ENCODE assay signal across 11 cellular contexts in the genomic region with DNA sequence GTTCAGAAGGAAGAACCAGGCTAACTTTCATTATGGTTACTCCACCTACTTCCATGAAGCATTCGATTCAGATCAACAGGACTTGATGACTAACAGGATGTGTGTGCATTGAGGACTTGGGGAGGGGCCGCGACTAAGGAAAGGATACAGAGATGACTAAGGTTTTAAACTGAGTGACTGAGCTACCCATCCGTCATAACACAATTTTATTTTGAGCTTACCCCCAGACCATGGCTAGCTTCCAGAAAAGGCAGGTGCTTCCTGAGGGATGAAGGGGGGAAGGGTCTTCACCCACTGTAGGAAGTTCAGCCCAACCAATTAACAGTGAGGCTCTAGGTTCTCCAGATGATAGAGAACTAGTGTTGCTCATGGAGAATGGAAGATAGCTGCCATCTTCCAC. TPM values are rescaled to one million over a fixed set of nuclear protein-coding genes. Genes with fewer than 3 reads are reported as not detected.
DNase-seq lines count a peak whose midpoint lies in the region; ATAC-seq and TF ChIP-seq lines count a peak whose summit lies in the region.
"Had no signal": no experiment of that assay in that cellular context is flagged by ENCODE, and none has a peak within 500 bp of the region (broad histone marks: within the 10 kb centered on the region; RNA-seq: fewer than 3 reads in every experiment).

No MANE protein-coding gene starts in this region.

- DNase-seq in AG08396 (ENCODE audit: low spot score) (peak; percentile 35), PC-3 (peak; percentile 82), mesenchymal stem cell (peak; percentile 11), WTC11 (ENCODE audit: low spot score) (no peak), NCI-H2227 (lab: John Stamatoyannopoulos, UW; ENCODE audit: unreplicated experiment) (no peak)
- DNase-seq in activated effector memory CD4-positive, alpha-beta T cell treated with anti-CD3 and anti-CD28 coated beads, Interleukin-2, amount 50 U/mL, for 16 hours = peak; percentile 83
- DNase-seq: DMS153, endodermal cell, PC-9 had no signal

- peaks cover 58% of the 10 kb centered on the region for H3K27me3 Mint-ChIP-seq in WTC11 (ENCODE audit: low read depth)

- H3K4me1 Mint-ChIP-seq in WTC11 = no peaks in the 10 kb centered on the region
- H3K4me1 Mint-ChIP-seq: endodermal cell had no signal

- H3K4ac ChIP-seq in mesenchymal stem cell (ENCODE audit: low read depth in 1 of 2, low read length in 2 of 2) = no peak overlapping the region

- H4K91ac ChIP-seq in mesenchymal stem cell (ENCODE audit: low read length) = no peak overlapping the region

- CTCF ChIA-PET in PC-3 (lab: Charles Lee) = no interaction called here
- CTCF ChIA-PET in WTC11 (lab: Charles Lee) = no interaction called here

- no peak overlapping the region for H3K18ac ChIP-seq in mesenchymal stem cell (ENCODE audit: low read depth in 1 of 2, low read length in 2 of 2)

- H3K4me3 ChIP-seq in PC-3 (ENCODE audit: low read length) = peak overlapping the region; percentile 23; the same call in 1 of the 2 replicates
- H3K4me3 ChIP-seq in mesenchymal stem cell (ENCODE audit: insufficient read depth in 1 of 2, low read depth in 1 of 2, low read length in 2 of 2) = no peak overlapping the region
- H3K4me3 ChIP-seq: PC-9 had no signal

- H3K27ac ChIP-seq in PC-3 (ENCODE audit: low read length) (peak overlapping the region; percentile 92), mesenchymal stem cell (ENCODE audit: low read length, poor library complexity, severe bottlenecking) (no peak overlapping the region)
- H3K27ac ChIP-seq: PC-9 had no signal

- POLR2A ChIA-PET in PC-3 (lab: Charles Lee; ENCODE audit: unreplicated experiment) = no interaction called here
- POLR2A ChIA-PET in WTC11 (lab: Charles Lee) = no interaction called here

- intact Hi-C loops in PC-3 (cut with micrococcal nuclease) = no loop called here

- TF ChIP-seq CTCF in PC-3 (conservative IDR thresholded peaks at IDR 0.05; ENCODE audit: low read depth, low read length) = no peak
- no peak for TF ChIP-seq CTCF in WTC11 (IDR thresholded peaks at IDR 0.05)

- 0 out of 2 replicates have a peak, but pooled peaks cover 7% of the 10 kb centered on the region for H3K9me3 Mint-ChIP-seq in WTC11
- H3K9me3 Mint-ChIP-seq: endodermal cell had no signal

- no peak overlapping the region for H2BK5ac ChIP-seq in mesenchymal stem cell (ENCODE audit: low read depth, low read length, poor library complexity, severe bottlenecking)

- no TSS peak for BruUV-seq in PC-3 (replicated peaks; lab: Mats Ljungman, UMichigan)

- H2BK120ac ChIP-seq in mesenchymal stem cell (ENCODE audit: low read depth, low read length) = no peak overlapping the region

- H3K36me3 Mint-ChIP-seq in WTC11 = no peaks in the 10 kb centered on the region

- H3K79me1 ChIP-seq in mesenchymal stem cell (replicated peaks; ENCODE audit: low read length, poor library complexity, severe bottlenecking) = no peaks in the 10 kb centered on the region

- H3K4me3 Mint-ChIP-seq in WTC11 = no peak overlapping the region
- H3K4me3 Mint-ChIP-seq: endodermal cell had no signal

- H4K20me1 ChIP-seq in PC-3 (ENCODE audit: low read length) = no peaks in the 10 kb centered on the region

- peak overlapping the region; percentile 75 for H3K4me2 ChIP-seq in PC-3 (ENCODE audit: low read length)
- no peak overlapping the region for H3K4me2 ChIP-seq in mesenchymal stem cell (ENCODE audit: low read length, poor library complexity, severe bottlenecking)
- H3K4me2 ChIP-seq: PC-9 had no signal

- H3K9me3 ChIP-seq in PC-3 (ENCODE audit: low read length) = no peaks in the 10 kb centered on the region
- no peaks in the 10 kb centered on the region for H3K9me3 ChIP-seq in mesenchymal stem cell (ENCODE audit: control insufficient read depth, low read length)

- H3K23ac ChIP-seq in mesenchymal stem cell (ENCODE audit: low read length in 2 of 2) = no peak overlapping the region

- no peaks in the 10 kb centered on the region for H3F3A ChIP-seq in PC-3 (ENCODE audit: low read length, unreplicated experiment)

- H3K9ac ChIP-seq in PC-3 (ENCODE audit: low read length) (peak overlapping the region; percentile 59), mesenchymal stem cell (ENCODE audit: low read length) (no peak overlapping the region)

- H3K79me2 ChIP-seq in PC-3 (ENCODE audit: low read length) = peaks cover 13% of the 10 kb centered on the region

- H2BK12ac ChIP-seq in mesenchymal stem cell (ENCODE audit: low read length in 2 of 2) = no peak overlapping the region

- H4K8ac ChIP-seq in mesenchymal stem cell (ENCODE audit: low read length) = no peak overlapping the region

- no peak overlapping the region for H2BK15ac ChIP-seq in mesenchymal stem cell (ENCODE audit: low read depth, poor library complexity, severe bottlenecking)

- H3K9me2 ChIP-seq in PC-3 (replicated peaks; ENCODE audit: low read length) = no peaks in the 10 kb centered on the region

- no peak overlapping the region for H3K27ac Mint-ChIP-seq in WTC11
- H3K27ac Mint-ChIP-seq: endodermal cell had no signal

- H3K4me1 ChIP-seq in PC-3 (ENCODE audit: insufficient read depth, low read length) (peaks cover 21% of the 10 kb centered on the region), mesenchymal stem cell (ENCODE audit: control insufficient read depth, insufficient read depth, low read depth, low read length) (peaks cover 8% of the 10 kb centered on the region)

- H2AFZ ChIP-seq in PC-3 (ENCODE audit: low read length) (peak overlapping the region; percentile 49; the same call in 1 of the 2 replicates), mesenchymal stem cell (ENCODE audit: low read depth, low read length) (no peak overlapping the region)
- H2AFZ ChIP-seq: PC-9 had no signal

- no peaks in the 10 kb centered on the region for H3K36me3 ChIP-seq in PC-3 (ENCODE audit: low read depth, low read length)
- no peaks in the 10 kb centered on the region for H3K36me3 ChIP-seq in mesenchymal stem cell (ENCODE audit: control insufficient read depth in 1 of 2, insufficient read depth in 2 of 2, low read depth in 1 of 2, low read length in 2 of 2)

- no peak overlapping the region for H3K14ac ChIP-seq in mesenchymal stem cell (ENCODE audit: low read length in 2 of 2)

- 85% methylated on average over 3 of the region's 4 CpGs for WGBS in mesenchymal stem cell

- peak; percentile 78 for ATAC-seq in PC-3
- ATAC-seq in WTC11 = no peak
- ATAC-seq in HG03139 (IDR thresholded peaks at IDR 0.05; ENCODE audit: unreplicated experiment) = no peak
- no peak for ATAC-seq in GM18909 (IDR thresholded peaks at IDR 0.05; ENCODE audit: poor library complexity, unreplicated experiment)

- H2AK5ac ChIP-seq in mesenchymal stem cell (ENCODE audit: low read length, severe bottlenecking) = no peak overlapping the region

- no peaks in the 10 kb centered on the region for H3K27me3 ChIP-seq in PC-3 (ENCODE audit: low read length)
- H3K27me3 ChIP-seq in mesenchymal stem cell (ENCODE audit: control insufficient read depth in 1 of 2, insufficient read depth in 1 of 2, low read length in 2 of 2) = peaks cover 0 to 17% of the 10 kb centered on the region in 2 experiments

TF ChIP-seq in WTC11, 78 proteins besides CTCF, POLR2A, EP300 and RAD21:
- TF ChIP-seq ZNF396 (CRISPR knock-in tag; IDR thresholded peaks at IDR 0.05; ENCODE audit: borderline replicate concordance) = no peak
- TF ChIP-seq JAZF1 (CRISPR knock-in tag; IDR thresholded peaks at IDR 0.05) = no peak
- no peak for TF ChIP-seq TP53 (CRISPR knock-in tag; IDR thresholded peaks at IDR 0.05)
- TF ChIP-seq, protein P1, sequence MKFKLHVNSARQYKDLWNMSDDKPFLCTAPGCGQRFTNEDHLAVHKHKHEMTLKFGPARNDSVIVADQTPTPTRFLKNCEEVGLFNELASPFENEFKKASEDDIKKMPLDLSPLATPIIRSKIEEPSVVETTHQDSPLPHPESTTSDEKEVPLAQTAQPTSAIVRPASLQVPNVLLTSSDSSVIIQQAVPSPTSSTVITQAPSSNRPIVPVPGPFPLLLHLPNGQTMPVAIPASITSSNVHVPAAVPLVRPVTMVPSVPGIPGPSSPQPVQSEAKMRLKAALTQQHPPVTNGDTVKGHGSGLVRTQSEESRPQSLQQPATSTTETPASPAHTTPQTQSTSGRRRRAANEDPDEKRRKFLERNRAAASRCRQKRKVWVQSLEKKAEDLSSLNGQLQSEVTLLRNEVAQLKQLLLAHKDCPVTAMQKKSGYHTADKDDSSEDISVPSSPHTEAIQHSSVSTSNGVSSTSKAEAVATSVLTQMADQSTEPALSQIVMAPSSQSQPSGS (CRISPR knock-in tag; IDR thresholded peaks at IDR 0.05; ENCODE audit: borderline replicate concordance, low read depth) = no peak
- TF ChIP-seq SMAD3 (CRISPR knock-in tag; IDR thresholded peaks at IDR 0.05; ENCODE audit: borderline replicate concordance) = no peak
- TF ChIP-seq EMX1 (CRISPR knock-in tag; IDR thresholded peaks at IDR 0.05) = no peak
- no peak for TF ChIP-seq TEAD4 (CRISPR knock-in tag; IDR thresholded peaks at IDR 0.05)
- TF ChIP-seq ZNF219 (CRISPR knock-in tag; IDR thresholded peaks at IDR 0.05; ENCODE audit: borderline replicate concordance) = no peak

RNA-seq across cellular contexts. Expression of a gene that starts 2.6 kb away (rescaled TPM):
- total RNA-seq in PC-3 (2014; rRNA removed) (7.6 and 8.5 TPM in 2 replicates), WTC11 (2021) (4.3 to 8.2 TPM (median 5.4 TPM) in 3 replicates)
- 0.22 TPM for polyA plus RNA-seq in mesenchymal stem cell (2013, experiment 1 of 2)
- 0.42 TPM for polyA plus RNA-seq in mesenchymal stem cell (2013, experiment 2 of 2)

Comparison
In these comparisons a context has a peak if more than half of its experiments do, and no peak if none do; other contexts are left out.
1. DNase-seq: peak in AG08396 (single experiment), PC-3 (single experiment), activated effector memory CD4-positive, alpha-beta T cell treated with anti-CD3 and anti-CD28 coated beads, Interleukin-2, amount 50 U/mL, for 16 hours (single experiment) and mesenchymal stem cell (single experiment); none in WTC11 (single experiment) and NCI-H2227 (single experiment).